ENCODE assay signal across 8 cellular contexts in genomic region chr17:48457080-48457836, GRCh38. TPM values are rescaled to one million over a fixed set of nuclear protein-coding genes. Genes with fewer than 3 reads are reported as not detected.
A peak's percentile ranks its signal among the peaks of the same experiment; 100 is the strongest.
DNase-seq lines count a peak whose midpoint lies in the region; ATAC-seq and TF ChIP-seq lines count a peak whose summit lies in the region.

No MANE protein-coding gene starts in this region.

- H3K27me3 ChIP-seq in liver (ENCODE audit: control insufficient read depth in 4 of 4, insufficient read depth in 4 of 4, low read length in 3 of 4): peaks cover 0 to 7% (median 0%) of the 10 kb centered on the region in 4 donors

- TF ChIP-seq RAD21 in liver (IDR thresholded peaks at IDR 0.05): peak; percentile 72 to 81

- DNase-seq in COR-L47 (lab: John Stamatoyannopoulos, UW) (peak; percentile 51), HCEC 1CT (peak; percentile 47), NCI-H2171 treated with DMSO at 0.1 percent for 48 hours (lab: John Stamatoyannopoulos, UW) (peak; percentile 28), cerebellar cortex (ENCODE audit: low spot score) (peak; percentile 24)
- DNase-seq in stimulated activated CD4-positive, alpha-beta T cell treated with anti-CD3 and anti-CD28 coated beads, TNF-alpha, amount 100 ng/mL, for 4 hours (ENCODE audit: low read depth in 3 of 3): peak; percentile 44 to 63 (median 58)

- peak; percentile 80 for TF ChIP-seq CTCF in liver (IDR thresholded peaks at IDR 0.05; ENCODE audit: low read depth, low read length, missing input control)

- no peak overlapping the region for H3K9ac ChIP-seq in liver (ENCODE audit: low read depth in 1 of 2, low read length in 2 of 2)

- WGBS in liver: 14% methylated on average over 22 of the region's 22 CpGs

- peak; percentile 68 to 82 for ATAC-seq in activated CD4-positive, CD25-positive, alpha-beta regulatory T cell treated with anti-CD3 and anti-CD28 coated beads, Interleukin-2, amount 50 U/mL, for 24 hours
- no peak for ATAC-seq in HG03521 (IDR thresholded peaks at IDR 0.05; ENCODE audit: unreplicated experiment)

- H3K4me3 ChIP-seq in liver (ENCODE audit: low read depth in 1 of 3, low read length in 3 of 3): no peak overlapping the region

- H3K27ac ChIP-seq in liver (ENCODE audit: low read depth in 1 of 2, low read length in 2 of 2): no peak overlapping the region

- H3K4me1 ChIP-seq in liver (ENCODE audit: control insufficient read depth in 4 of 4, insufficient read depth in 4 of 4, low read length in 3 of 4): peaks cover 0 to 9% (median 6%) of the 10 kb centered on the region in 4 donors

- H3K36me3 ChIP-seq in liver (ENCODE audit: control insufficient read depth in 4 of 4, insufficient read depth in 3 of 4, low read depth in 1 of 4, low read length in 3 of 4): no peaks in the 10 kb centered on the region

- no peaks in the 10 kb centered on the region for H3K9me3 ChIP-seq in liver (ENCODE audit: control insufficient read depth in 4 of 4, low read length in 3 of 4)

TF ChIP-seq in liver, 16 proteins besides CTCF, POLR2A, EP300 and RAD21:
- no peak for TF ChIP-seq NR2F2 (IDR thresholded peaks at IDR 0.05)
- TF ChIP-seq GABPA (IDR thresholded peaks at IDR 0.05 in 1 of 2, conservative IDR thresholded peaks at IDR 0.05 in 1 of 2): no peak
- TF ChIP-seq YY1 (IDR thresholded peaks at IDR 0.05): no peak
- no peak for TF ChIP-seq ZBTB33 (IDR thresholded peaks at IDR 0.05)
- no peak for TF ChIP-seq ATF3 (IDR thresholded peaks at IDR 0.05)
- TF ChIP-seq HNF4G (IDR thresholded peaks at IDR 0.05): no peak
- TF ChIP-seq FOXA1 (IDR thresholded peaks at IDR 0.05): no peak
- TF ChIP-seq TAF1 (conservative IDR thresholded peaks at IDR 0.05): no peak
- TF ChIP-seq HNF4A (conservative IDR thresholded peaks at IDR 0.05): no peak
- TF ChIP-seq JUND (IDR thresholded peaks at IDR 0.05): no peak
- no peak for TF ChIP-seq SP1 (IDR thresholded peaks at IDR 0.05)
- no peak for TF ChIP-seq RXRA (IDR thresholded peaks at IDR 0.05)
- TF ChIP-seq REST (IDR thresholded peaks at IDR 0.05): no peak
- no peak for TF ChIP-seq EGR1 (IDR thresholded peaks at IDR 0.05; ENCODE audit: low read depth in 2 of 2)
TF ChIP-seq in liver: peak in this region for 0.

RNA-seq across cellular contexts. Expression of gene SKAP1, which starts 27.2 kb away (rescaled TPM):
- total RNA-seq in liver: 1 to 10 TPM; 2.5 to 7.2 TPM
- polyA plus RNA-seq in liver: 10 to 100 TPM; 15.4 to 20.8 TPM
